Comparison of ENCODE assay signal across 10 cellular contexts in the genomic region with DNA sequence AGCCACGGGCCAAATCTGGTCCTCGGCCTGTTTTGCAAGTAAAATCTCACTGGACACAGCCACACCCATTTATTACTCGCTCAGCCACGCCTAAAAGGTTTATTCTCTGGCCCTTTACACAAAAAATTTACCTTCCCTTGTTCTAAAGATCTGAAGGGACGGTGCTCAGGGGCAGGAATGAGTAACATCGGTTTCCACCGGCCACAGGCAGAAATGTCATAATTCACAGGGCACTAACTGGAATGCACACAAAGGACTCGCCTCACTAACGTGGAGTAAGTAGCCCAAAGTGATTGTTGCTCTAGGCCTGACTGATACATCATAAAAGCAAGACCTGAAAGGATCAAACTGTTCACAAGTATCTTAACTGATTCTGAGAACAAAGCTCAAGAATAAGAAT. TPM values are rescaled to one million over a fixed set of nuclear protein-coding genes. Genes with fewer than 3 reads are reported as not detected.
DNase-seq lines count a peak whose midpoint lies in the region; ATAC-seq and TF ChIP-seq lines count a peak whose summit lies in the region.
"Had no signal": no experiment of that assay in that cellular context is flagged by ENCODE, and none has a peak within 500 bp of the region (broad histone marks: within the 10 kb centered on the region; RNA-seq: fewer than 3 reads in every experiment).

No MANE protein-coding gene starts in this region.

- WGBS in lung, 2 donors, result 51 to 61% methylated on average over 9 of the region's 9 CpGs
- 90% methylated on average over 9 of the region's 9 CpGs for WGBS in SK-N-SH (ENCODE audit: low lambda C conversion rate)

- H3K4me2 ChIP-seq in HCT116 (ENCODE audit: low read length) (peak overlapping the region; percentile 41), SK-N-SH (no peak overlapping the region)

- intact Hi-C loops in HCT116 (cut with micrococcal nuclease), result no loop called here

- TF ChIP-seq RAD21 in HCT116 (IDR thresholded peaks at IDR 0.05; ENCODE audit: low read depth) (no peak), SK-N-SH (IDR thresholded peaks at IDR 0.05; ENCODE audit: low read length) (no peak)

- H3K27ac ChIP-seq in HCT116 (ENCODE audit: low read depth, low read length), result no peak overlapping the region
- H3K27ac ChIP-seq in lung (ENCODE audit: low read depth in 1 of 2, low read length in 1 of 2), result peak overlapping the region; percentile 57 to 89
- no peak overlapping the region for H3K27ac ChIP-seq in SK-N-SH (ENCODE audit: low read depth in 2 of 2, low read length in 1 of 2)

- H3K9me2 ChIP-seq in HCT116 (ENCODE audit: insufficient read depth) (no peaks in the 10 kb centered on the region), SK-N-SH (no peaks in the 10 kb centered on the region)

- ATAC-seq in HCT116, result no peak
- peak; percentile 26 for ATAC-seq in activated naive CD8-positive, alpha-beta T cell treated with anti-CD3 and anti-CD28 coated beads, Interleukin-2, amount 50 U/mL, for 24 hours
- no peak for ATAC-seq in lung (ENCODE audit: insufficient read depth, low FRiP score)
- no peak for ATAC-seq in GM21360 (IDR thresholded peaks at IDR 0.05; ENCODE audit: unreplicated experiment)

- no peak for TF ChIP-seq CTCF in HCT116 (IDR thresholded peaks at IDR 0.05 in 2 of 3, conservative IDR thresholded peaks at IDR 0.05 in 1 of 3; ENCODE audit: borderline replicate concordance in 1 of 3, insufficient read depth in 1 of 3, low read depth in 2 of 3, low read length in 2 of 3)
- TF ChIP-seq CTCF in lung (IDR thresholded peaks at IDR 0.05; ENCODE audit: control extremely low read depth, extremely low read depth), result no peak
- TF ChIP-seq CTCF in SK-N-SH (IDR thresholded peaks at IDR 0.05), result no peak

- no peaks in the 10 kb centered on the region for H3K27me3 Mint-ChIP-seq in activated naive CD8-positive, alpha-beta T cell treated with anti-CD3 and anti-CD28 coated beads, Interleukin-2, amount 50 U/mL, for 24 hours

- BruUV-seq in HCT116 (replicated peaks; lab: Mats Ljungman, UMichigan), result no TSS peak

- H3K4me3 Mint-ChIP-seq in activated naive CD8-positive, alpha-beta T cell treated with anti-CD3 and anti-CD28 coated beads, Interleukin-2, amount 50 U/mL, for 24 hours, result no peak overlapping the region

- H3K36me3 ChIP-seq in HCT116 (ENCODE audit: control insufficient read depth in 1 of 2, insufficient read depth in 2 of 2, low read length in 2 of 2) (peaks cover 0 to 8% of the 10 kb centered on the region in 2 experiments; a peak in 1 of 4 replicates), lung (ENCODE audit: control insufficient read depth in 2 of 2, insufficient read depth in 2 of 2, low read length in 2 of 2) (no peaks in the 10 kb centered on the region), SK-N-SH (replicated peaks in 1 of 2; ENCODE audit: control insufficient read depth in 1 of 2, insufficient read depth in 2 of 2, low read length in 1 of 2) (peaks cover 13 to 20% of the 10 kb centered on the region in 2 experiments)

- H4K20me1 ChIP-seq in HCT116 (ENCODE audit: insufficient read depth) (no peaks in the 10 kb centered on the region), SK-N-SH (ENCODE audit: insufficient read depth) (no peaks in the 10 kb centered on the region)

- H2AFZ ChIP-seq in HCT116 (ENCODE audit: low read depth, low read length, poor library complexity, severe bottlenecking) (no peak overlapping the region), SK-N-SH (ENCODE audit: low read depth) (no peak overlapping the region)

- RAD21 ChIA-PET in HCT116 (lab: Charles Lee; ENCODE audit: low non-redundant PET in 1 of 2, low total read pairs in 2 of 2, uncharacterized antibody in 2 of 2, unreplicated experiment in 2 of 2), result no interaction called here

- POLR2A ChIA-PET in HCT116 (lab: Charles Lee) (no interaction called here), SK-N-SH (lab: Yijun Ruan, JAX) (no interaction called here)

- H3K27me3 ChIP-seq in HCT116 (ENCODE audit: insufficient read depth, low read length) (no peaks in the 10 kb centered on the region), lung (ENCODE audit: control insufficient read depth, insufficient read depth) (no peaks in the 10 kb centered on the region), SK-N-SH (ENCODE audit: insufficient read depth) (no peaks in the 10 kb centered on the region)

- no peak for TF ChIP-seq EP300 in SK-N-SH (IDR thresholded peaks at IDR 0.05; ENCODE audit: borderline replicate concordance in 1 of 2, low read depth in 1 of 2, low read length in 1 of 2)

- no peak for TF ChIP-seq POLR2A in HCT116 (IDR thresholded peaks at IDR 0.05; ENCODE audit: borderline replicate concordance, extremely low read depth, insufficient read depth, insufficient read length)

- peak overlapping the region; percentile 85 for H3K27ac Mint-ChIP-seq in activated naive CD8-positive, alpha-beta T cell treated with anti-CD3 and anti-CD28 coated beads, Interleukin-2, amount 50 U/mL, for 24 hours

- no peaks in the 10 kb centered on the region for H3K9me3 Mint-ChIP-seq in activated naive CD8-positive, alpha-beta T cell treated with anti-CD3 and anti-CD28 coated beads, Interleukin-2, amount 50 U/mL, for 24 hours

- DNase-seq in AG08396 (ENCODE audit: low spot score) (peak; percentile 29), HCT116 (ENCODE audit: low read depth, low spot score) (peak; percentile 21), lung (ENCODE audit: low spot score) (no peak), putamen (ENCODE audit: low spot score) (no peak), SK-N-SH (no peak), activated gamma-delta T cell (lab: John Stamatoyannopoulos, UW) (no peak)
- DNase-seq in activated naive CD8-positive, alpha-beta T cell treated with anti-CD3 and anti-CD28 coated beads, Interleukin-2, amount 50 U/mL, for 24 hours, result no peak
- DNase-seq: activated CD8-positive, alpha-beta memory T cell treated with anti-CD3 and anti-CD28 coated beads, Interleukin-2, amount 50 U/mL, for 4 hours; NCI-H345 had no signal

- H3K9ac ChIP-seq in HCT116 (ENCODE audit: low read length), result no peak overlapping the region
- no peak overlapping the region for H3K9ac ChIP-seq in SK-N-SH

- peaks cover 28% of the 10 kb centered on the region for H3K4me1 Mint-ChIP-seq in activated naive CD8-positive, alpha-beta T cell treated with anti-CD3 and anti-CD28 coated beads, Interleukin-2, amount 50 U/mL, for 24 hours

- H3K9me3 ChIP-seq in HCT116 (ENCODE audit: control insufficient read depth in 1 of 2, insufficient read depth in 1 of 2, low read depth in 1 of 2, low read length in 2 of 2), result peaks cover 9 to 16% of the 10 kb centered on the region in 2 experiments; a peak in 2 of 4 replicates
- H3K9me3 ChIP-seq in lung (ENCODE audit: control insufficient read depth in 2 of 2, insufficient read depth in 1 of 2, low read length in 1 of 2), result peaks cover 0 to 3% of the 10 kb centered on the region in 2 donors
- H3K9me3 ChIP-seq in SK-N-SH, result 0 out of 2 replicates have a peak, but pooled peaks cover 6% of the 10 kb centered on the region

- H3K36me3 Mint-ChIP-seq in activated naive CD8-positive, alpha-beta T cell treated with anti-CD3 and anti-CD28 coated beads, Interleukin-2, amount 50 U/mL, for 24 hours (ENCODE audit: low read depth), result peaks cover 3% of the 10 kb centered on the region

- H3K4me3 ChIP-seq in HCT116 (replicated peaks in 1 of 2; ENCODE audit: low read depth in 1 of 2, low read length in 2 of 2) (no peak overlapping the region), lung (no peak overlapping the region), SK-N-SH (ENCODE audit: low read depth in 2 of 2, low read length in 1 of 2) (no peak overlapping the region)

- H3K79me2 ChIP-seq in HCT116 (ENCODE audit: insufficient read depth, low read length) (no peaks in the 10 kb centered on the region), SK-N-SH (ENCODE audit: insufficient read depth) (no peaks in the 10 kb centered on the region)

- CTCF ChIA-PET in HCT116 (lab: Charles Lee) (interaction anchor here (0.8 to 1.3 kb wide), 2 partner anchors 9 to 10 kb away, joined by 3 read pairs; partner anchors contain the start of gene TCF25), SK-N-SH (lab: Yijun Ruan, JAX) (interaction anchor here (1.0 to 7.6 kb wide), 3 partner anchors 112 to 164 kb away, joined by 3 to 162 read pairs (median 6); no protein-coding TSS in a partner anchor)

- no peaks in the 10 kb centered on the region for H3F3A ChIP-seq in SK-N-SH (replicated peaks; ENCODE audit: insufficient read depth)

- H3K4me1 ChIP-seq in HCT116 (ENCODE audit: control insufficient read depth in 1 of 2, insufficient read depth in 2 of 2, low read length in 2 of 2) (peaks cover 8 to 9% of the 10 kb centered on the region in 2 experiments), lung (ENCODE audit: control insufficient read depth in 2 of 2, insufficient read depth in 2 of 2, low read length in 2 of 2) (peaks cover 0 to 8% of the 10 kb centered on the region in 2 donors), SK-N-SH (ENCODE audit: control insufficient read depth in 1 of 2, insufficient read depth in 2 of 2, low read depth in 1 of 2, low read length in 1 of 2) (no peaks in the 10 kb centered on the region)

RNA-seq across cellular contexts. Expression of gene TCF25, which starts 9.0 kb away (rescaled TPM):
- total RNA-seq in HCT116 (2021; ENCODE audit: unreplicated experiment), result 345 TPM
- 354 and 371 TPM in 2 replicates for polyA plus RNA-seq in HCT116 (2012)
- total RNA-seq in lung, result 100 to 1,000 TPM; 118 to 212 TPM
- 100 to 1,000 TPM; 106 to 140 TPM for polyA plus RNA-seq in lung
- polyA plus RNA-seq in SK-N-SH (2012; rRNA removed), result 162 and 208 TPM in 2 replicates
- polyA plus RNA-seq in SK-N-SH (2012; cell fraction: cytosol; rRNA removed), result 85.4 and 106 TPM in 2 replicates
- 673 and 1,102 TPM in 2 replicates for polyA plus RNA-seq in SK-N-SH (2012; cell fraction: nucleus; rRNA removed)

RNA-seq across cellular contexts. Expression of gene SPIRE2, which starts 36.1 kb away (rescaled TPM):
- total RNA-seq in HCT116 (2021; ENCODE audit: unreplicated experiment) (21.2 TPM), lung (10 to 100 TPM in 1 of 2 donors, 1 to 10 TPM in 1; 9.5 to 12.0 TPM)
- 10.8 and 11.3 TPM in 2 replicates for polyA plus RNA-seq in HCT116 (2012)
- polyA plus RNA-seq in lung (1 to 10 TPM; 3.3 to 6.5 TPM), SK-N-SH (2012; rRNA removed) (15.3 and 16.2 TPM in 2 replicates)
- 5.8 and 8.0 TPM in 2 replicates for polyA plus RNA-seq in SK-N-SH (2012; cell fraction: cytosol; rRNA removed)
- polyA plus RNA-seq in SK-N-SH (2012; cell fraction: nucleus; rRNA removed), result 71.3 and 82.5 TPM in 2 replicates

RNA-seq across cellular contexts. Expression of gene FANCA, which starts 48.0 kb away (rescaled TPM):
- 167 TPM for total RNA-seq in HCT116 (2021; ENCODE audit: unreplicated experiment)
- 64.6 and 69.6 TPM in 2 replicates for polyA plus RNA-seq in HCT116 (2012)
- 10 to 100 TPM; 14.3 to 18.2 TPM for total RNA-seq in lung
- polyA plus RNA-seq in lung, result 1 to 10 TPM; 8.7 to 9.2 TPM
- polyA plus RNA-seq in SK-N-SH (2012; rRNA removed), result 21.5 and 23.9 TPM in 2 replicates
- polyA plus RNA-seq in SK-N-SH (2012; cell fraction: cytosol; rRNA removed), result 7.0 and 11.3 TPM in 2 replicates
- polyA plus RNA-seq in SK-N-SH (2012; cell fraction: nucleus; rRNA removed), result 95.8 and 96.9 TPM in 2 replicates

RNA-seq across cellular contexts. Expression of gene MC1R, which starts 54.2 kb away (rescaled TPM):
- total RNA-seq in HCT116 (2021; ENCODE audit: unreplicated experiment) (12.2 TPM), lung (1 to 10 TPM; 3.8 to 7.1 TPM)
- 9.9 and 12.5 TPM in 2 replicates for polyA plus RNA-seq in HCT116 (2012)
- polyA plus RNA-seq in lung (1 to 10 TPM; 2.9 to 3.2 TPM), SK-N-SH (2012; rRNA removed) (11.1 and 12.7 TPM in 2 replicates)
- 2.7 and 4.6 TPM in 2 replicates for polyA plus RNA-seq in SK-N-SH (2012; cell fraction: cytosol; rRNA removed)
- 35.2 and 44.1 TPM in 2 replicates for polyA plus RNA-seq in SK-N-SH (2012; cell fraction: nucleus; rRNA removed)

RNA-seq across cellular contexts. Expression of gene TUBB3, which starts 58.7 kb away (rescaled TPM):
- 173 TPM for total RNA-seq in HCT116 (2021; ENCODE audit: unreplicated experiment)
- 213 and 219 TPM in 2 replicates for polyA plus RNA-seq in HCT116 (2012)
- 10 to 100 TPM in 1 of 2 donors, 1 to 10 TPM in 1; 6.3 to 15.6 TPM for total RNA-seq in lung
- 10 to 100 TPM in 1 of 2 donors, 1 to 10 TPM in 1; 1.3 to 11.5 TPM for polyA plus RNA-seq in lung
- polyA plus RNA-seq in SK-N-SH (2012; rRNA removed), result 375 and 428 TPM in 2 replicates
- 199 and 310 TPM in 2 replicates for polyA plus RNA-seq in SK-N-SH (2012; cell fraction: cytosol; rRNA removed)
- polyA plus RNA-seq in SK-N-SH (2012; cell fraction: nucleus; rRNA removed), result 384 TPM in 2 replicates

Comparison
In these comparisons a context has a peak if more than half of its experiments do, and no peak if none do; other contexts are left out.
1. DNase-seq: peak in AG08396 (single experiment) and HCT116 (single experiment); none in activated naive CD8-positive, alpha-beta T cell treated with anti-CD3 and anti-CD28 coated beads, Interleukin-2, amount 50 U/mL, for 24 hours (single experiment), lung (single experiment), putamen (single experiment), SK-N-SH (single experiment) and activated gamma-delta T cell (single experiment).
2. H3K27ac ChIP-seq: peak in lung (2 of 2); none in HCT116 (single experiment) and SK-N-SH (0 of 2).